ENCODE assay signal across 8 cellular contexts in genomic region chr20:31721408-31722332, GRCh38. TPM values are rescaled to one million over a fixed set of nuclear protein-coding genes. Genes with fewer than 3 reads are reported as not detected.
DNase-seq lines count a peak whose midpoint lies in the region; ATAC-seq and TF ChIP-seq lines count a peak whose summit lies in the region.

No MANE protein-coding gene starts in this region.

- H3K36me3 ChIP-seq in Panc1 (ENCODE audit: control insufficient read depth, insufficient read depth, low read length), result peaks cover 6% of the 10 kb centered on the region
- H3K36me3 ChIP-seq in colonic mucosa, result no peaks in the 10 kb centered on the region
- H3K36me3 ChIP-seq in mucosa of descending colon (ENCODE audit: low read depth), result no peaks in the 10 kb centered on the region
- H3K36me3 ChIP-seq in vagina, result peaks cover 0 to 8% of the 10 kb centered on the region in 2 donors

- in situ Hi-C loops in Panc1 (cut with HindIII; ENCODE audit: low pct_unique_long_range_greater_than_20kb, low sequenced_read_pairs), result no loop called here

- H3K4me3 ChIP-seq in GM12875 (ENCODE audit: low read depth, low read length) (peak overlapping the region; percentile 64), Panc1 (ENCODE audit: low read depth in 2 of 2, low read length in 2 of 2) (peak overlapping the region; percentile 60 to 85), colonic mucosa (peak overlapping the region; percentile 64), mucosa of descending colon (peak overlapping the region; percentile 67), vagina (peak overlapping the region; percentile 72 to 76)

- intact Hi-C loops in Panc1 (cut with micrococcal nuclease; ENCODE audit: unreplicated experiment), result loop anchor here (2.0 to 5.0 kb wide), 3 partner anchors 44 to 159 kb away; no protein-coding TSS in a partner anchor
- intact Hi-C loops in colonic mucosa (cut with DNase I), result loop anchor here (10.0 kb wide), 2 partner anchors 87 to 157 kb away; partner anchors contain the start of gene COX4I2
- intact Hi-C loops in mucosa of descending colon (cut with DNase I, micrococcal nuclease), result loop anchor here (2.0 kb wide), 2 partner anchors 57 to 59 kb away; no protein-coding TSS in a partner anchor
- intact Hi-C loops in vagina (cut with DNase I), result loop anchor here (2.0 kb wide), 1 partner anchor 61 kb away; no protein-coding TSS in a partner anchor

- TSS peak; percentile 80 for BruUV-seq in Panc1 (replicated peaks; lab: Mats Ljungman, UMichigan)

- peak overlapping the region; percentile 99 for H3K27ac ChIP-seq in Panc1 (ENCODE audit: low read length)
- peak overlapping the region; percentile 99 for H3K27ac ChIP-seq in colonic mucosa
- peak overlapping the region; percentile 99 for H3K27ac ChIP-seq in vagina

- H3K9me3 ChIP-seq in Panc1 (ENCODE audit: control insufficient read depth, insufficient read depth, low read depth, low read length), result no peaks in the 10 kb centered on the region
- no peaks in the 10 kb centered on the region for H3K9me3 ChIP-seq in colonic mucosa
- H3K9me3 ChIP-seq in mucosa of descending colon, result no peaks in the 10 kb centered on the region
- no peaks in the 10 kb centered on the region for H3K9me3 ChIP-seq in vagina

- H3K27me3 ChIP-seq in Panc1 (ENCODE audit: control insufficient read depth, insufficient read depth, low read length), result no peaks in the 10 kb centered on the region
- H3K27me3 ChIP-seq in colonic mucosa, result no peaks in the 10 kb centered on the region
- no peaks in the 10 kb centered on the region for H3K27me3 ChIP-seq in vagina

- POLR2A ChIA-PET in Panc1 (lab: Charles Lee), result interaction anchor here (0.9 to 3.6 kb wide), 5 partner anchors 8 to 116 kb away, joined by 3 to 21 read pairs (median 6); partner anchors contain the start of genes ID1 and TPX2

- H3K4me1 ChIP-seq in Panc1 (ENCODE audit: control insufficient read depth, insufficient read depth, low read length) (peaks cover 47% of the 10 kb centered on the region), colonic mucosa (peaks cover 23% of the 10 kb centered on the region), mucosa of descending colon (ENCODE audit: low read depth) (peaks cover 35% of the 10 kb centered on the region), vagina (peaks cover 55% of the 10 kb centered on the region)

- no peak for TF ChIP-seq CTCF in GM12875 (IDR thresholded peaks at IDR 0.05; ENCODE audit: borderline replicate concordance, insufficient read depth, low read depth, low read length)
- no peak for TF ChIP-seq CTCF in Panc1 (IDR thresholded peaks at IDR 0.05)
- TF ChIP-seq CTCF in colonic mucosa (IDR thresholded peaks at IDR 0.05), result no peak
- no peak for TF ChIP-seq CTCF in mucosa of descending colon (IDR thresholded peaks at IDR 0.05)
- no peak for TF ChIP-seq CTCF in vagina (IDR thresholded peaks at IDR 0.05)

- H3K9ac ChIP-seq in colonic mucosa (ENCODE audit: low read depth in 2 of 2, low read length in 2 of 2), result peak overlapping the region; percentile 83 to 88

- no peak for TF ChIP-seq POLR2A in vagina (IDR thresholded peaks at IDR 0.05)

- no peak for ATAC-seq in Panc1
- ATAC-seq in mucosa of descending colon, result no peak
- no peak for ATAC-seq in GM19324 (IDR thresholded peaks at IDR 0.05; ENCODE audit: low FRiP score, unreplicated experiment)

- CTCF ChIA-PET in Panc1 (lab: Charles Lee), result interaction anchor here (0.6 to 6.6 kb wide), 6 partner anchors 25 to 159 kb away, joined by 3 to 195 read pairs (median 4); no protein-coding TSS in a partner anchor

- DNase-seq in Panc1 (ENCODE audit: low read depth, low spot score) (no peak), colonic mucosa (peak; percentile 56), mucosa of descending colon (peak; percentile 43 to 69 (median 66)), vagina (ENCODE audit: extremely low spot score in 2 of 2) (no peak), COLO829 (ENCODE audit: low spot score) (no peak), HPDE6-E6E7 (ENCODE audit: extremely low spot score) (no peak)

RNA-seq across cellular contexts. Expression of gene BCL2L1, which starts 1.0 kb away (rescaled TPM):
- 150 TPM for total RNA-seq in Panc1 (2021; ENCODE audit: unreplicated experiment)
- polyA plus RNA-seq in Panc1 (2012; ENCODE audit: insufficient read length), result 127 TPM
- total RNA-seq in colonic mucosa, result 10 to 100 TPM; 55.9 to 59.4 TPM
- total RNA-seq in mucosa of descending colon, result 10 to 100 TPM; 76.2 to 90.3 (median 78.1) TPM
- 57.2 TPM for total RNA-seq in vagina

RNA-seq across cellular contexts. Expression of gene TPX2, which starts 17.4 kb away (rescaled TPM):
- total RNA-seq in Panc1 (2021; ENCODE audit: unreplicated experiment) (248 TPM), colonic mucosa (10 to 100 TPM; 21.8 to 74.5 TPM), mucosa of descending colon (10 to 100 TPM in 1 of 3 donors, 1 to 10 TPM in 2; 3.0 to 26.6 (median 8.8) TPM), vagina (6.1 TPM)
- polyA plus RNA-seq in Panc1 (2012; ENCODE audit: insufficient read length), result 84.6 TPM

Comparison
In these comparisons a context has a peak if more than half of its experiments do, and no peak if none do; other contexts are left out.
1. DNase-seq: peak in colonic mucosa (single experiment) and mucosa of descending colon (3 of 3); none in Panc1 (single experiment), vagina (0 of 2), COLO829 (single experiment) and HPDE6-E6E7 (single experiment).
2. Peak in every context shown above with its lines, with median percentiles within 50 percentile points of each other: H3K4me3 ChIP-seq and H3K27ac ChIP-seq.